ENCODE assay signal across 18 cellular contexts in the genomic region with DNA sequence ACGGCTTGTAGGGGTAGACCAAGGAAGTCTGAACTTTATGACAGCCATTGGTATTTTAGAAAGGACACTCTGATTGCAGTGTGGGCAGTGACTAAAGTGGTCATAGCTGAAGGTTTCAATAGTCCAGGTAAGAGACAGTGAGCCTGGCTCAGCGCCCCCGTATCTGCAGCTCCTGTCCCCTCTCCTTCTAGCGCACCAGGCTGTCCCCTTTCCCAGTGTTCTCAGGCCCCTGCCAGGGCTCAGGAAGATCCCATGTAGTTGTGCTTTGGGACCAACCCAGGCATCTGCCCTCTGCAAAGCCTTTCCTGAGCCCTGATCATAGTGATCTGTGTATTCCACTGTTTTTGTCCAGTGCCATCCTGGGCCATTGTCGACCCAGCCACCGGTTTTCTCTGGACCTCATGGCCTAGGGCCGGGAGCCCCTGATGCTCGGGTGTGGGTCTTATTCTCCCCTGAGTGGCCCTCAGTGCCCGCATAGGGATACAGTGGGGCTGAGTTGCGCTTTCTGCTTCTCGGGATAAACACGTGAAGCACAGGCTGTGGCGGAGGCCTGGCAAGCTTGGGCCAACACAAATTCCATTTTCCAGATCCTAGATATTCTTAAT.
A peak's percentile ranks its signal among the peaks of the same experiment; 100 is the strongest.
DNase-seq lines count a peak whose midpoint lies in the region; ATAC-seq and TF ChIP-seq lines count a peak whose summit lies in the region.
"Had no signal": no experiment of that assay in that cellular context is flagged by ENCODE, and none has a peak within 500 bp of the region (broad histone marks: within the 10 kb centered on the region; RNA-seq: fewer than 3 reads in every experiment).

No MANE protein-coding gene starts in this region.

- TF ChIP-seq CTCF in type B pancreatic cell (conservative IDR thresholded peaks at IDR 0.05) = no peak

- H3K4me1 Mint-ChIP-seq in type B pancreatic cell (ENCODE audit: unreplicated experiment) = no peaks in the 10 kb centered on the region
- no peaks in the 10 kb centered on the region for H3K4me1 Mint-ChIP-seq in activated T-helper 1 cell treated with anti-CD3 and anti-CD28 coated beads, Interleukin-12 subunit alpha, Interleukin-12 subunit beta, Interleukin-2, Interleukin-4 antibody, amounts not matched to agents 30 ng/mL and 10 ng/mL and 1 ng/mL, durations not matched to agents 14 hours and 24 hours and 36 hours (ENCODE audit: low read depth)
- H3K4me1 Mint-ChIP-seq: CD14-positive monocyte; CD8-positive, alpha-beta memory T cell had no signal

- peak; percentile 35 for DNase-seq in activated CD8-positive, alpha-beta memory T cell treated with anti-CD3 and anti-CD28 coated beads for 24 hours
- DNase-seq in activated CD8-positive, alpha-beta memory T cell treated with anti-CD3 and anti-CD28 coated beads, Interleukin-2, amount 50 U/mL, for 4 hours = no peak
- DNase-seq in mesenteric fat pad (ENCODE audit: low spot score) (peak; percentile 71), type B pancreatic cell (ENCODE audit: extremely low spot score, unreplicated experiment) (peak; percentile 49), NOMO-1 (lab: John Stamatoyannopoulos, UW; ENCODE audit: unreplicated experiment in 2 of 2) (no peak)
- no peak for DNase-seq in activated T-helper 1 cell treated with anti-CD3 and anti-CD28 coated beads, Interleukin-12 subunit alpha, Interleukin-12 subunit beta, Interleukin-2, Interleukin-4 antibody, amounts not matched to agents 30 ng/mL and 10 ng/mL and 1 ng/mL, durations not matched to agents 14 hours and 24 hours and 36 hours (ENCODE audit: low spot score)
- DNase-seq: BE2C; CD4-positive, alpha-beta T cell; CD8-positive, alpha-beta memory T cell; DMS 273 treated with DMSO at 0.1 percent for 48 hours; DMS79; EL; GDM1; GM23248; H7; HCEC 1CT had no signal

- no peaks in the 10 kb centered on the region for H3K36me3 Mint-ChIP-seq in type B pancreatic cell
- no peaks in the 10 kb centered on the region for H3K36me3 Mint-ChIP-seq in activated T-helper 1 cell treated with anti-CD3 and anti-CD28 coated beads, Interleukin-12 subunit alpha, Interleukin-12 subunit beta, Interleukin-2, Interleukin-4 antibody, amounts not matched to agents 30 ng/mL and 10 ng/mL and 1 ng/mL, durations not matched to agents 14 hours and 24 hours and 36 hours (ENCODE audit: low read depth)
- H3K36me3 Mint-ChIP-seq: CD14-positive monocyte had no signal

- no peak overlapping the region for H3K4me3 Mint-ChIP-seq in type B pancreatic cell
- no peak overlapping the region for H3K4me3 Mint-ChIP-seq in activated T-helper 1 cell treated with anti-CD3 and anti-CD28 coated beads, Interleukin-12 subunit alpha, Interleukin-12 subunit beta, Interleukin-2, Interleukin-4 antibody, amounts not matched to agents 30 ng/mL and 10 ng/mL and 1 ng/mL, durations not matched to agents 14 hours and 24 hours and 36 hours
- H3K4me3 Mint-ChIP-seq: CD4-positive, alpha-beta T cell; CD8-positive, alpha-beta memory T cell had no signal

- H3K27me3 Mint-ChIP-seq in type B pancreatic cell = no peaks in the 10 kb centered on the region
- H3K27me3 Mint-ChIP-seq in activated T-helper 1 cell treated with anti-CD3 and anti-CD28 coated beads, Interleukin-12 subunit alpha, Interleukin-12 subunit beta, Interleukin-2, Interleukin-4 antibody, amounts not matched to agents 30 ng/mL and 10 ng/mL and 1 ng/mL, durations not matched to agents 14 hours and 24 hours and 36 hours (ENCODE audit: insufficient read depth) = no peaks in the 10 kb centered on the region
- H3K27me3 Mint-ChIP-seq: CD4-positive, alpha-beta T cell had no signal

- no peak for ATAC-seq in GM18909 (IDR thresholded peaks at IDR 0.05; ENCODE audit: poor library complexity, unreplicated experiment)

- peaks cover 12% of the 10 kb centered on the region for H3K9me3 Mint-ChIP-seq in type B pancreatic cell
- H3K9me3 Mint-ChIP-seq in activated T-helper 1 cell treated with anti-CD3 and anti-CD28 coated beads, Interleukin-12 subunit alpha, Interleukin-12 subunit beta, Interleukin-2, Interleukin-4 antibody, amounts not matched to agents 30 ng/mL and 10 ng/mL and 1 ng/mL, durations not matched to agents 14 hours and 24 hours and 36 hours = no peaks in the 10 kb centered on the region
- H3K9me3 Mint-ChIP-seq: CD4-positive, alpha-beta T cell; CD8-positive, alpha-beta memory T cell had no signal

- intact Hi-C loops in activated T-helper 1 cell treated with anti-CD3 and anti-CD28 coated beads, Interleukin-12 subunit alpha, Interleukin-12 subunit beta, Interleukin-2, Interleukin-4 antibody, amounts not matched to agents 30 ng/mL and 10 ng/mL and 1 ng/mL, durations not matched to agents 14 hours and 24 hours and 36 hours (cut with micrococcal nuclease) = no loop called here

- H3K27ac Mint-ChIP-seq in type B pancreatic cell = no peak overlapping the region
- H3K27ac Mint-ChIP-seq in activated T-helper 1 cell treated with anti-CD3 and anti-CD28 coated beads, Interleukin-12 subunit alpha, Interleukin-12 subunit beta, Interleukin-2, Interleukin-4 antibody, amounts not matched to agents 30 ng/mL and 10 ng/mL and 1 ng/mL, durations not matched to agents 14 hours and 24 hours and 36 hours = no peak overlapping the region
- H3K27ac Mint-ChIP-seq: CD4-positive, alpha-beta T cell had no signal

Comparison
In these comparisons a context has a peak if more than half of its experiments do, and no peak if none do; other contexts are left out.
1. DNase-seq: peak in activated CD8-positive, alpha-beta memory T cell treated with anti-CD3 and anti-CD28 coated beads for 24 hours (single experiment), mesenteric fat pad (single experiment) and type B pancreatic cell (single experiment); none in activated CD8-positive, alpha-beta memory T cell treated with anti-CD3 and anti-CD28 coated beads, Interleukin-2, amount 50 U/mL, for 4 hours (single experiment), activated T-helper 1 cell treated with anti-CD3 and anti-CD28 coated beads, Interleukin-12 subunit alpha, Interleukin-12 subunit beta, Interleukin-2, Interleukin-4 antibody, amounts not matched to agents 30 ng/mL and 10 ng/mL and 1 ng/mL, durations not matched to agents 14 hours and 24 hours and 36 hours (single experiment) and NOMO-1 (0 of 2).